ENCODE assay signal across 12 cellular contexts in genomic region chr16:68070811-68071546, GRCh38. TPM values are rescaled to one million over a fixed set of nuclear protein-coding genes. Genes with fewer than 3 reads are reported as not detected.
A peak's percentile ranks its signal among the peaks of the same experiment; 100 is the strongest.
DNase-seq lines count a peak whose midpoint lies in the region; ATAC-seq and TF ChIP-seq lines count a peak whose summit lies in the region.
"Had no signal": no experiment of that assay in that cellular context is flagged by ENCODE, and none has a peak within 500 bp of the region (broad histone marks: within the 10 kb centered on the region; RNA-seq: fewer than 3 reads in every experiment).

No MANE protein-coding gene starts in this region.

- H3K27ac Mint-ChIP-seq in naive thymus-derived CD4-positive, alpha-beta T cell: peak overlapping the region; percentile 76 to 94 (median 88)

- TF ChIP-seq CTCF in GM06990 (IDR thresholded peaks at IDR 0.05; ENCODE audit: insufficient read depth, low read length, poor library complexity, severe bottlenecking) (peak; percentile 16), RWPE1 (conservative IDR thresholded peaks at IDR 0.05; ENCODE audit: low read depth) (no peak)

- peak overlapping the region; percentile 11; the same call in 1 of the 2 replicates for H3K27ac ChIP-seq in RWPE1
- peak overlapping the region; percentile 59 for H3K27ac ChIP-seq in naive thymus-derived CD4-positive, alpha-beta T cell (ENCODE audit: low read depth, low read length)

- H3K4me3 ChIP-seq in GM06990 (replicated peaks; ENCODE audit: low read depth, low read length): no peak overlapping the region
- peak overlapping the region; percentile 46 for H3K4me3 ChIP-seq in naive thymus-derived CD4-positive, alpha-beta T cell (ENCODE audit: low read length)
- H3K4me3 ChIP-seq: K562, right lobe of liver had no signal

- peaks cover 66 to 89% (median 84%) of the 10 kb centered on the region in 7 donors for H3K4me1 Mint-ChIP-seq in naive thymus-derived CD4-positive, alpha-beta T cell

- intact Hi-C loops in naive thymus-derived CD4-positive, alpha-beta T cell (cut with micrococcal nuclease): loop anchor here (1.0 to 2.0 kb wide), 5 partner anchors 8 to 158 kb away; partner anchors contain the start of gene NFATC3 (in 2 of the 2)

- DNase-seq in GM06990 (ENCODE audit: extremely low read depth, insufficient read length) (no peak), RWPE1 (ENCODE audit: low spot score) (no peak), NCI-H1417 treated with DMSO at 0.1 percent for 48 hours (lab: John Stamatoyannopoulos, UW) (no peak), SIG-M5 treated with dmso at 0.1 percent for 504 hours (lab: John Stamatoyannopoulos, UW; ENCODE audit: unreplicated experiment) (no peak), hippocampal formation (lab: John Stamatoyannopoulos, UW) (no peak)
- peak in 2 of 9 donors; percentile 33 to 34 for DNase-seq in naive thymus-derived CD4-positive, alpha-beta T cell
- DNase-seq: foreskin fibroblast, NCI-H510A treated with DMSO at 0.1 percent for 48 hours had no signal

- no peaks in the 10 kb centered on the region for H3K27me3 ChIP-seq in GM06990 (replicated peaks; ENCODE audit: control insufficient read depth, insufficient read depth, low read length)
- no peaks in the 10 kb centered on the region for H3K27me3 ChIP-seq in naive thymus-derived CD4-positive, alpha-beta T cell (ENCODE audit: control insufficient read depth in 2 of 2, insufficient read depth in 2 of 2, low read length in 2 of 2)
- H3K27me3 ChIP-seq: right lobe of liver had no signal

- peaks cover 51% of the 10 kb centered on the region for H3K36me3 ChIP-seq in GM06990 (ENCODE audit: control insufficient read depth, insufficient read depth, low read length)
- H3K36me3 ChIP-seq in naive thymus-derived CD4-positive, alpha-beta T cell (ENCODE audit: control insufficient read depth in 2 of 3, insufficient read depth in 3 of 3, low read length in 3 of 3): peaks cover 0 to 14% (median 0%) of the 10 kb centered on the region in 3 experiments

- H3K9me3 ChIP-seq in naive thymus-derived CD4-positive, alpha-beta T cell (ENCODE audit: control insufficient read depth in 2 of 3, low read length in 3 of 3): no peaks in the 10 kb centered on the region
- H3K9me3 ChIP-seq: right lobe of liver had no signal

- H3K4me1 ChIP-seq in naive thymus-derived CD4-positive, alpha-beta T cell (ENCODE audit: control insufficient read depth in 2 of 2, insufficient read depth in 2 of 2, low read length in 2 of 2): peaks cover 68 to 71% of the 10 kb centered on the region in 2 donors

- ATAC-seq in GM19452 (IDR thresholded peaks at IDR 0.05; ENCODE audit: unreplicated experiment): peak; percentile 26
- ATAC-seq in naive thymus-derived CD4-positive, alpha-beta T cell: no peak
- ATAC-seq in HG03139 (IDR thresholded peaks at IDR 0.05; ENCODE audit: unreplicated experiment): no peak

- POLR2A ChIA-PET in RWPE1 (lab: Yijun Ruan, JAX; ENCODE audit: low non-redundant PET): interaction anchor here (0.5 kb wide), 1 partner anchor 156 kb away, joined by 3 read pairs; no protein-coding TSS in a partner anchor
- POLR2A ChIA-PET in naive thymus-derived CD4-positive, alpha-beta T cell (lab: Charles Lee): interaction anchor here (0.6 to 17.2 kb wide), 6 partner anchors 8 to 255 kb away, joined by 3 to 300 read pairs (median 6); partner anchors contain the start of gene NFATC3

- peaks cover 3 to 44% (median 9%) of the 10 kb centered on the region in 5 donors for H3K36me3 Mint-ChIP-seq in naive thymus-derived CD4-positive, alpha-beta T cell

- CTCF ChIA-PET in RWPE1 (lab: Yijun Ruan, JAX): interaction anchor here (0.7 kb wide), 1 partner anchor 148 kb away, joined by 3 read pairs; no protein-coding TSS in a partner anchor
- CTCF ChIA-PET in naive thymus-derived CD4-positive, alpha-beta T cell (lab: Charles Lee): interaction anchor here (0.6 to 4.9 kb wide), 12 partner anchors 12 to 202 kb away, joined by 3 to 57 read pairs (median 4); partner anchors contain the start of gene NFATC3

- H3K4me3 Mint-ChIP-seq in naive thymus-derived CD4-positive, alpha-beta T cell: peak overlapping the region; percentile 25 to 80 (median 69)

- H3K27me3 Mint-ChIP-seq in naive thymus-derived CD4-positive, alpha-beta T cell: no peaks in the 10 kb centered on the region

- H3K9me3 Mint-ChIP-seq in naive thymus-derived CD4-positive, alpha-beta T cell: no peaks in the 10 kb centered on the region

RNA-seq across cellular contexts. Expression of gene NFATC3, which starts 14.2 kb away (rescaled TPM):
- 100 to 1,000 TPM; 120 to 151 (median 147) TPM for total RNA-seq in naive thymus-derived CD4-positive, alpha-beta T cell
- polyA plus RNA-seq in naive thymus-derived CD4-positive, alpha-beta T cell: 100 to 1,000 TPM in 1 of 2 donors, 10 to 100 TPM in 1; 75.8 to 109 TPM

RNA-seq across cellular contexts. Expression of gene DUS2, which starts 47.9 kb away (rescaled TPM):
- 10 to 100 TPM; 13.6 to 25.9 (median 18.3) TPM for total RNA-seq in naive thymus-derived CD4-positive, alpha-beta T cell
- polyA plus RNA-seq in naive thymus-derived CD4-positive, alpha-beta T cell: 10 to 100 TPM in 1 of 2 donors, 1 to 10 TPM in 1; 8.7 to 13.7 TPM

RNA-seq across cellular contexts. Expression of gene DDX28, which starts 47.9 kb away (rescaled TPM):
- total RNA-seq in naive thymus-derived CD4-positive, alpha-beta T cell: 10 to 100 TPM; 15.5 to 19.9 (median 19.1) TPM
- polyA plus RNA-seq in naive thymus-derived CD4-positive, alpha-beta T cell: 10 to 100 TPM; 52.1 to 67.7 TPM

RNA-seq across cellular contexts. Expression of gene DPEP2NB, which starts 55.3 kb away (rescaled TPM):
- total RNA-seq in naive thymus-derived CD4-positive, alpha-beta T cell: not detected
- polyA plus RNA-seq in naive thymus-derived CD4-positive, alpha-beta T cell: not detected
- total RNA-seq: K562, right lobe of liver had no signal
- polyA plus RNA-seq: K562 had no signal
